ENCODE assay signal across 11 cellular contexts in the genomic region with DNA sequence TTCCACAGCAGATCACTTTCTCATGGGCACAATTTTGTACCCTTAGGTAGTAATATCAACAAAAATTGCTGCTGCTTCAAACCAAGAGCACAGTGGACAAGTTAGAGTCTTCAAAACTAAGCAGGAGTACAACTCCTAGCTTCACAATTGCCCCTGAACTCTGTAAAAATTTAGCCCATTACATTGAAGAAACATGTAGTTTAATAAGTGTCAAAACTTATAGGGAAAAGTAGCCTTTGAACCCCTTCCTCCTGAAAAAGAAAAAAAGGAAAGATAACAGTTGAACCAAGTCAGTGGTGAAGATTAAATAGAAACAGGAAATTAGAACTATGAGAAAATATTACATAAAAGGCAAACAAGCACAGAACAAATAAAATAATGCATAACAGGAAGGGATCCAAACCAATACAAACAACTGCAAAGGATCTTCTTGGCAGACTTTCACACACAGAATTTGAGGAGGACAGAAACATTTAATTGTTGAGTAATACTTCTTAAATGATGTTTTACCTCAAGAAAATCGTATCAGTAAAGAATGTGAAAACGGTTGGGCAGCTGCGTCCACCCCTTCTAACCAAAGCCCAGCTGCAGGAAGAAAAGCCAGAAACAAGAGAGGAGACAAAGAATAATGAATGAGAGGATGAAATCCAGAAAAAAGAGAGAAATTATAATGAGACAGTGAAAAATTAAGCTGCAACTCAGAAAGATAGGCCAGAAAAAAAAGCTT.
DNase-seq lines count a peak whose midpoint lies in the region; ATAC-seq and TF ChIP-seq lines count a peak whose summit lies in the region.
"Had no signal": no experiment of that assay in that cellular context is flagged by ENCODE, and none has a peak within 500 bp of the region (broad histone marks: within the 10 kb centered on the region; RNA-seq: fewer than 3 reads in every experiment).

No MANE protein-coding gene starts in this region.

- H3K4me3 ChIP-seq in foreskin fibroblast (ENCODE audit: low read depth in 1 of 2, low read length in 2 of 2) (no peak overlapping the region), skeletal muscle cell (ENCODE audit: low read depth, low read length) (no peak overlapping the region), H7 (ENCODE audit: insufficient read depth, low read depth, low read length) (no peak overlapping the region)

- DNase-seq in foreskin fibroblast: peak; percentile 55 to 73
- DNase-seq in skeletal muscle cell (ENCODE audit: low read depth): peak; percentile 53
- no peak for DNase-seq in H7
- no peak for DNase-seq in stimulated activated naive CD4-positive, alpha-beta T cell (lab: John Stamatoyannopoulos, UW)
- DNase-seq in glutamatergic neuron: no peak
- DNase-seq in middle frontal gyrus (ENCODE audit: extremely low spot score, low spot score): no peak
- DNase-seq: activated naive CD4-positive, alpha-beta T cell treated with anti-CD3 and anti-CD28 coated beads, Interleukin-2, amount 10 ng/mL, durations not matched to agents 7 days and 5 days; erythroblast; stimulated activated naive CD8-positive, alpha-beta T cell treated with anti-CD3 and anti-CD28 coated beads, Interleukin-15, Interleukin-2, amounts not matched to agents 100 U/mL and 50 U/mL, for 24 hours had no signal

- peaks cover 2% of the 10 kb centered on the region for H3K27me3 Mint-ChIP-seq in glutamatergic neuron (ENCODE audit: unreplicated experiment)
- H3K27me3 Mint-ChIP-seq: activated naive CD4-positive, alpha-beta T cell treated with anti-CD3 and anti-CD28 coated beads, Interleukin-2, amount 10 ng/mL, durations not matched to agents 7 days and 5 days had no signal

- H3K4me3 Mint-ChIP-seq in glutamatergic neuron (ENCODE audit: unreplicated experiment): no peak overlapping the region
- H3K4me3 Mint-ChIP-seq: activated naive CD4-positive, alpha-beta T cell treated with anti-CD3 and anti-CD28 coated beads, Interleukin-2, amount 10 ng/mL, durations not matched to agents 7 days and 5 days had no signal

- no peaks in the 10 kb centered on the region for H3K27me3 ChIP-seq in H7 (ENCODE audit: control insufficient read depth, insufficient read depth, low read length)

- no peaks in the 10 kb centered on the region for H3K36me3 Mint-ChIP-seq in glutamatergic neuron (ENCODE audit: unreplicated experiment)
- H3K36me3 Mint-ChIP-seq: activated naive CD4-positive, alpha-beta T cell treated with anti-CD3 and anti-CD28 coated beads, Interleukin-2, amount 10 ng/mL, durations not matched to agents 7 days and 5 days had no signal

- H3K4me1 Mint-ChIP-seq in glutamatergic neuron (ENCODE audit: low read depth, unreplicated experiment): no peaks in the 10 kb centered on the region
- H3K4me1 Mint-ChIP-seq: activated naive CD4-positive, alpha-beta T cell treated with anti-CD3 and anti-CD28 coated beads, Interleukin-2, amount 10 ng/mL, durations not matched to agents 7 days and 5 days had no signal

- no peak overlapping the region for H3K27ac Mint-ChIP-seq in glutamatergic neuron (ENCODE audit: unreplicated experiment)
- H3K27ac Mint-ChIP-seq: activated naive CD4-positive, alpha-beta T cell treated with anti-CD3 and anti-CD28 coated beads, Interleukin-2, amount 10 ng/mL, durations not matched to agents 7 days and 5 days had no signal

- TF ChIP-seq CTCF in foreskin fibroblast (IDR thresholded peaks at IDR 0.05; ENCODE audit: low read depth, low read length) (no peak), glutamatergic neuron (IDR thresholded peaks at IDR 0.05; ENCODE audit: partially characterized antibody, unreplicated experiment) (no peak)

- H3K9me3 Mint-ChIP-seq in glutamatergic neuron (ENCODE audit: unreplicated experiment): no peaks in the 10 kb centered on the region
- H3K9me3 Mint-ChIP-seq: activated naive CD4-positive, alpha-beta T cell treated with anti-CD3 and anti-CD28 coated beads, Interleukin-2, amount 10 ng/mL, durations not matched to agents 7 days and 5 days had no signal

- peak; percentile 10 for ATAC-seq in GM18508 (IDR thresholded peaks at IDR 0.05; ENCODE audit: insufficient read depth, unreplicated experiment)
- ATAC-seq in SK-N-SH treated with all-trans-retinoic acid at 6 μM for 48 hours: peak; percentile 77
- ATAC-seq: stimulated activated naive CD8-positive, alpha-beta T cell treated with anti-CD3 and anti-CD28 coated beads, Interleukin-15, Interleukin-2, amounts not matched to agents 100 U/mL and 50 U/mL, for 24 hours had no signal

- no peaks in the 10 kb centered on the region for H3K36me3 ChIP-seq in H7 (replicated peaks; ENCODE audit: control insufficient read depth, insufficient read depth, low read length)

TF ChIP-seq in SK-N-SH treated with all-trans-retinoic acid at 6 μM for 48 hours, 23 proteins besides CTCF, POLR2A, EP300 and RAD21:
- no peak for TF ChIP-seq CSDC2 (CRISPR knock-in tag; IDR thresholded peaks at IDR 0.05)
- no peak for TF ChIP-seq PPARA (CRISPR knock-in tag; IDR thresholded peaks at IDR 0.05; ENCODE audit: borderline replicate concordance)
- TF ChIP-seq ISL1 (CRISPR knock-in tag; IDR thresholded peaks at IDR 0.05): 0 out of 2 replicates have a peak, but pooled peaks have one; percentile 4
- no peak for TF ChIP-seq GLIS3 (CRISPR knock-in tag; IDR thresholded peaks at IDR 0.05)
- TF ChIP-seq, protein P1, sequence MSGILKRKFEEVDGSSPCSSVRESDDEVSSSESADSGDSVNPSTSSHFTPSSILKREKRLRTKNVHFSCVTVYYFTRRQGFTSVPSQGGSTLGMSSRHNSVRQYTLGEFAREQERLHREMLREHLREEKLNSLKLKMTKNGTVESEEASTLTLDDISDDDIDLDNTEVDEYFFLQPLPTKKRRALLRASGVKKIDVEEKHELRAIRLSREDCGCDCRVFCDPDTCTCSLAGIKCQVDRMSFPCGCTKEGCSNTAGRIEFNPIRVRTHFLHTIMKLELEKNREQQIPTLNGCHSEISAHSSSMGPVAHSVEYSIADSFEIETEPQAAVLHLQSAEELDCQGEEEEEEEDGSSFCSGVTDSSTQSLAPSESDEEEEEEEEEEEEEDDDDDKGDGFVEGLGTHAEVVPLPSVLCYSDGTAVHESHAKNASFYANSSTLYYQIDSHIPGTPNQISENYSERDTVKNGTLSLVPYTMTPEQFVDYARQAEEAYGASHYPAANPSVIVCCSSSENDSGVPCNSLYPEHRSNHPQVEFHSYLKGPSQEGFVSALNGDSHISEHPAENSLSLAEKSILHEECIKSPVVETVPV (CRISPR knock-in tag; IDR thresholded peaks at IDR 0.05): no peak

Comparison
In these comparisons a context has a peak if more than half of its experiments do, and no peak if none do; other contexts are left out.
1. DNase-seq: peak in foreskin fibroblast (2 of 2) and skeletal muscle cell (single experiment); none in H7 (single experiment), stimulated activated naive CD4-positive, alpha-beta T cell (0 of 6), glutamatergic neuron (single experiment) and middle frontal gyrus (single experiment).